In the genomic region with DNA sequence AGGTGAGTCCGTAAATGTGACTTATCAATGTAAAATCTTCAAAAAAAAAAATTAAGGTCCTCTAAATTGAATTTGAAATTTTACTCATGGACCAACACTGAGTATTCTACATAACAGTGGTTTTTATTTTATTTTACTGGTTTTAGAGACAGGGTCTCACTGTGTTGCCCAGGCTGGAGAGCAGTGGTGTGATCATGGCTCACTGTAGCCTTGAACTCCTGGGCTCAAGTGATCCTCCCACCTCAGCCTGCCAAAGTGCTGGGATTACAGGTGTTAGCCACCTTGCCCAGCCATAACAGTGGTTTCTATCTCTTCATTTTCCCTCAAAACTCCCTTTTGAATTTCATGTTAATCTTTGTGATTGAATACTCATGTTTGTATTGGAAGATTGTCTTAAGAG, we compare ENCODE assay signal across 9 cellular contexts. TPM values are rescaled to one million over a fixed set of nuclear protein-coding genes. Genes with fewer than 3 reads are reported as not detected.
DNase-seq lines count a peak whose midpoint lies in the region; ATAC-seq and TF ChIP-seq lines count a peak whose summit lies in the region.
"Not testable (repeated sequence)": the region's sequence is repeated elsewhere in the genome, so short reads cannot be mapped to it uniquely, and the experiment has no call there.
"Had no signal": no experiment of that assay in that cellular context is flagged by ENCODE, and none has a peak within 500 bp of the region (broad histone marks: within the 10 kb centered on the region; RNA-seq: fewer than 3 reads in every experiment).

No MANE protein-coding gene starts in this region.

- in situ Hi-C loops in GM23248 (cut with MboI), result not testable (repeated sequence)

- peaks cover 74% of the 10 kb centered on the region for H3K36me3 Mint-ChIP-seq in activated CD8-positive, alpha-beta T cell treated with anti-CD3 and anti-CD28 coated beads, Interleukin-2, amount 10 ng/mL, durations not matched to agents 7 days and 5 days (ENCODE audit: low read depth)
- H3K36me3 Mint-ChIP-seq in activated naive CD8-positive, alpha-beta T cell treated with anti-CD3 and anti-CD28 coated beads, Interleukin-2, amount 10 ng/mL, durations not matched to agents 7 days and 5 days, result peaks cover 42% of the 10 kb centered on the region
- peaks cover 100% of the 10 kb centered on the region for H3K36me3 Mint-ChIP-seq in stimulated activated effector memory CD8-positive, alpha-beta T cell treated with anti-CD3 and anti-CD28 coated beads, Interleukin-12 subunit alpha, Interleukin-12 subunit beta, amount 100 ng/mL, for 72 hours

- not testable (repeated sequence) for H3K4me1 ChIP-seq in GM23248 (ENCODE audit: insufficient read depth); PC-3 (ENCODE audit: insufficient read depth, low read length); esophagus (ENCODE audit: control insufficient read depth in 2 of 2, insufficient read depth in 2 of 2, low read length in 1 of 2); mesodermal cell (ENCODE audit: control insufficient read depth, insufficient read depth, low read length, poor library complexity, severe bottlenecking)

- H3K79me2 ChIP-seq in GM23248 (ENCODE audit: insufficient read depth); PC-3 (ENCODE audit: low read length): not testable (repeated sequence)

- H3K4me2 ChIP-seq in GM23248 (ENCODE audit: unreplicated experiment); PC-3 (ENCODE audit: low read length): not testable (repeated sequence)

- H3K9me3 Mint-ChIP-seq in activated CD8-positive, alpha-beta T cell treated with anti-CD3 and anti-CD28 coated beads, Interleukin-2, amount 10 ng/mL, durations not matched to agents 7 days and 5 days (ENCODE audit: insufficient read depth); activated naive CD8-positive, alpha-beta T cell treated with anti-CD3 and anti-CD28 coated beads, Interleukin-2, amount 10 ng/mL, durations not matched to agents 7 days and 5 days; stimulated activated effector memory CD8-positive, alpha-beta T cell treated with anti-CD3 and anti-CD28 coated beads, Interleukin-12 subunit alpha, Interleukin-12 subunit beta, amount 100 ng/mL, for 72 hours: not testable (repeated sequence)

- not testable (repeated sequence) for H3K9me3 ChIP-seq in GM23248 (ENCODE audit: low read depth); PC-3 (ENCODE audit: low read length); esophagus (ENCODE audit: control insufficient read depth in 2 of 2, insufficient read depth in 1 of 2, low read depth in 1 of 2, low read length in 1 of 2); mesodermal cell (ENCODE audit: control insufficient read depth, low read length)

- H3K27ac Mint-ChIP-seq in activated CD8-positive, alpha-beta T cell treated with anti-CD3 and anti-CD28 coated beads, Interleukin-2, amount 10 ng/mL, durations not matched to agents 7 days and 5 days, result peak overlapping the region; percentile 22
- H3K27ac Mint-ChIP-seq in activated naive CD8-positive, alpha-beta T cell treated with anti-CD3 and anti-CD28 coated beads, Interleukin-2, amount 10 ng/mL, durations not matched to agents 7 days and 5 days, result peak overlapping the region; percentile 5
- H3K27ac Mint-ChIP-seq in stimulated activated effector memory CD8-positive, alpha-beta T cell treated with anti-CD3 and anti-CD28 coated beads, Interleukin-12 subunit alpha, Interleukin-12 subunit beta, amount 100 ng/mL, for 72 hours, result peak overlapping the region; percentile 93

- WGBS in GM23248 (ENCODE audit: low coverage in 1 of 2, low lambda C conversion rate in 2 of 2, missing lambda C conversion rate in 2 of 2), 2 experiments, result 97 to 100% methylated on average over 1 of the region's 1 CpG
- WGBS in esophagus, 2 donors, result 98% methylated on average over 1 of the region's 1 CpG
- no CpG with 5 or more reads among the region's 1 CpG for WGBS in mesodermal cell (ENCODE audit: insufficient coverage in 2 of 2), 2 experiments

- DNase-seq in GM23248; PC-3; activated CD8-positive, alpha-beta T cell treated with anti-CD3 and anti-CD28 coated beads, Interleukin-2, amount 10 ng/mL, durations not matched to agents 7 days and 5 days; activated naive CD8-positive, alpha-beta T cell treated with anti-CD3 and anti-CD28 coated beads, Interleukin-2, amount 10 ng/mL, durations not matched to agents 7 days and 5 days; stimulated activated effector memory CD8-positive, alpha-beta T cell treated with anti-CD3 and anti-CD28 coated beads, Interleukin-12 subunit alpha, Interleukin-12 subunit beta, amount 100 ng/mL, for 72 hours (ENCODE audit: low spot score in 2 of 2): not testable (repeated sequence)

- not testable (repeated sequence) for H3K4me3 ChIP-seq in GM23248; PC-3 (ENCODE audit: low read length); esophagus (ENCODE audit: low read depth in 1 of 2, low read length in 2 of 2); mesodermal cell (ENCODE audit: extremely low read depth, insufficient read depth, low read length, poor library complexity, severe bottlenecking)

- not testable (repeated sequence) for H2AFZ ChIP-seq in GM23248; PC-3 (ENCODE audit: low read length)

- H3K27me3 ChIP-seq in GM23248 (replicated peaks; ENCODE audit: insufficient read depth); PC-3 (ENCODE audit: low read length); esophagus (ENCODE audit: control insufficient read depth in 1 of 2, insufficient read depth in 2 of 2, low read length in 2 of 2): not testable (repeated sequence)

- H4K20me1 ChIP-seq in GM23248 (ENCODE audit: insufficient read depth); PC-3 (ENCODE audit: low read length): not testable (repeated sequence)

- intact Hi-C loops in PC-3 (cut with micrococcal nuclease), result not testable (repeated sequence)

- H3K36me3 ChIP-seq in GM23248 (ENCODE audit: low read depth), result peaks cover 33% of the 10 kb centered on the region; the same call in 1 of the 2 replicates
- peaks cover 77% of the 10 kb centered on the region for H3K36me3 ChIP-seq in PC-3 (ENCODE audit: low read depth, low read length)
- H3K36me3 ChIP-seq in esophagus (ENCODE audit: control insufficient read depth in 2 of 2, insufficient read depth in 2 of 2, low read length in 1 of 2), result peaks cover 17 to 37% of the 10 kb centered on the region in 2 donors
- H3K36me3 ChIP-seq in mesodermal cell (ENCODE audit: control insufficient read depth, insufficient read depth, low read length), result peaks cover 96% of the 10 kb centered on the region

- ATAC-seq in PC-3; activated CD8-positive, alpha-beta T cell treated with anti-CD3 and anti-CD28 coated beads, Interleukin-2, amount 10 ng/mL, durations not matched to agents 7 days and 5 days; activated naive CD8-positive, alpha-beta T cell treated with anti-CD3 and anti-CD28 coated beads, Interleukin-2, amount 10 ng/mL, durations not matched to agents 7 days and 5 days (ENCODE audit: low read depth); stimulated activated effector memory CD8-positive, alpha-beta T cell treated with anti-CD3 and anti-CD28 coated beads, Interleukin-12 subunit alpha, Interleukin-12 subunit beta, amount 100 ng/mL, for 72 hours: not testable (repeated sequence)

- peaks cover 14% of the 10 kb centered on the region for H3K4me1 Mint-ChIP-seq in activated CD8-positive, alpha-beta T cell treated with anti-CD3 and anti-CD28 coated beads, Interleukin-2, amount 10 ng/mL, durations not matched to agents 7 days and 5 days (ENCODE audit: low read depth)
- H3K4me1 Mint-ChIP-seq in activated naive CD8-positive, alpha-beta T cell treated with anti-CD3 and anti-CD28 coated beads, Interleukin-2, amount 10 ng/mL, durations not matched to agents 7 days and 5 days, result peaks cover 11% of the 10 kb centered on the region
- not testable (repeated sequence) for H3K4me1 Mint-ChIP-seq in stimulated activated effector memory CD8-positive, alpha-beta T cell treated with anti-CD3 and anti-CD28 coated beads, Interleukin-12 subunit alpha, Interleukin-12 subunit beta, amount 100 ng/mL, for 72 hours

- H3K4me3 Mint-ChIP-seq in activated CD8-positive, alpha-beta T cell treated with anti-CD3 and anti-CD28 coated beads, Interleukin-2, amount 10 ng/mL, durations not matched to agents 7 days and 5 days; activated naive CD8-positive, alpha-beta T cell treated with anti-CD3 and anti-CD28 coated beads, Interleukin-2, amount 10 ng/mL, durations not matched to agents 7 days and 5 days; stimulated activated effector memory CD8-positive, alpha-beta T cell treated with anti-CD3 and anti-CD28 coated beads, Interleukin-12 subunit alpha, Interleukin-12 subunit beta, amount 100 ng/mL, for 72 hours: not testable (repeated sequence)

- not testable (repeated sequence) for H3F3A ChIP-seq in GM23248 (ENCODE audit: insufficient read depth); PC-3 (ENCODE audit: low read length, unreplicated experiment)

- CTCF ChIA-PET in PC-3 (lab: Charles Lee), result not testable (repeated sequence)
- CTCF ChIA-PET in activated CD8-positive, alpha-beta T cell treated with anti-CD3 and anti-CD28 coated beads, Interleukin-2, amount 10 ng/mL, durations not matched to agents 7 days and 5 days (lab: Charles Lee), result interaction anchor here (0.8 to 2.8 kb wide), 5 partner anchors 13 to 206 kb away, joined by 3 to 17 read pairs (median 7); a partner anchor contains a TSS

- not testable (repeated sequence) for H3K27me3 Mint-ChIP-seq in activated CD8-positive, alpha-beta T cell treated with anti-CD3 and anti-CD28 coated beads, Interleukin-2, amount 10 ng/mL, durations not matched to agents 7 days and 5 days (ENCODE audit: low read depth); activated naive CD8-positive, alpha-beta T cell treated with anti-CD3 and anti-CD28 coated beads, Interleukin-2, amount 10 ng/mL, durations not matched to agents 7 days and 5 days

- POLR2A ChIA-PET in PC-3 (lab: Charles Lee; ENCODE audit: unreplicated experiment); activated CD8-positive, alpha-beta T cell treated with anti-CD3 and anti-CD28 coated beads, Interleukin-2, amount 10 ng/mL, durations not matched to agents 7 days and 5 days (lab: Charles Lee): not testable (repeated sequence)
- POLR2A ChIA-PET in activated naive CD8-positive, alpha-beta T cell treated with anti-CD3 and anti-CD28 coated beads, Interleukin-2, amount 10 ng/mL, durations not matched to agents 7 days and 5 days (lab: Charles Lee), result interaction anchor here (0.9 kb wide), 1 partner anchor 16 kb away, joined by 8 read pairs; a partner anchor contains a TSS

- BruUV-seq in PC-3 (replicated peaks; lab: Mats Ljungman, UMichigan), result not testable (repeated sequence)

- not testable (repeated sequence) for H3K9me2 ChIP-seq in GM23248 (ENCODE audit: insufficient read depth); PC-3 (replicated peaks; ENCODE audit: low read length)

- H3K27ac ChIP-seq in 22Rv1, result peak overlapping the region; percentile 14; the same call in 1 of the 2 replicates
- H3K27ac ChIP-seq in GM23248, result peak overlapping the region; percentile 72
- H3K27ac ChIP-seq in PC-3 (ENCODE audit: low read length), result peak overlapping the region; percentile 52
- H3K27ac ChIP-seq in esophagus (ENCODE audit: low read depth in 2 of 2, low read length in 1 of 2), result peak overlapping the region; percentile 27 to 77
- peak overlapping the region; percentile 70 for H3K27ac ChIP-seq in mesodermal cell (ENCODE audit: low read depth, low read length, severe bottlenecking)

- peak overlapping the region; percentile 49 for H3K9ac ChIP-seq in GM23248
- peak overlapping the region; percentile 28 for H3K9ac ChIP-seq in PC-3 (ENCODE audit: low read length)

- not testable (repeated sequence) for TF ChIP-seq CTCF in 22Rv1 (IDR thresholded peaks at IDR 0.05); PC-3 (conservative IDR thresholded peaks at IDR 0.05; ENCODE audit: low read depth, low read length)

RNA-seq across cellular contexts. Expression of a gene that starts 14.3 kb away (rescaled TPM):
- total RNA-seq in GM23248 (2014; rRNA removed; shearing (Covaris generic)), result 12.6 and 25.4 TPM in 2 replicates
- polyA plus RNA-seq in GM23248 (2016; fragmentation: Nextera tagmentation; extraction: Ambion mirVana) (34.1 and 34.3 TPM in 2 replicates), esophagus (10 to 100 TPM; 15.3 to 17.8 TPM)
- 16.3 and 19.5 TPM in 2 replicates for total RNA-seq in PC-3 (2014; rRNA removed)
- 10 to 100 TPM; 18.3 to 21.9 TPM for total RNA-seq in activated CD8-positive, alpha-beta T cell treated with anti-CD3 and anti-CD28 coated beads, Interleukin-2, amount 10 ng/mL, durations not matched to agents 7 days and 5 days
- 10 to 100 TPM; 10.0 to 11.5 TPM for total RNA-seq in activated naive CD8-positive, alpha-beta T cell treated with anti-CD3 and anti-CD28 coated beads, Interleukin-2, amount 10 ng/mL, durations not matched to agents 7 days and 5 days
- 14.5 TPM for polyA plus RNA-seq in mesodermal cell (2013, experiment 1 of 2)
- polyA plus RNA-seq in mesodermal cell (2013, experiment 2 of 2), result 12.6 TPM

RNA-seq across cellular contexts. Expression of a gene that starts 17.1 kb away (rescaled TPM):
- total RNA-seq in GM23248 (2014; rRNA removed; shearing (Covaris generic)), result 51.7 and 59.1 TPM in 2 replicates
- 61.4 and 64.4 TPM in 2 replicates for polyA plus RNA-seq in GM23248 (2016; fragmentation: Nextera tagmentation; extraction: Ambion mirVana)
- total RNA-seq in PC-3 (2014; rRNA removed), result 150 and 162 TPM in 2 replicates
- total RNA-seq in activated CD8-positive, alpha-beta T cell treated with anti-CD3 and anti-CD28 coated beads, Interleukin-2, amount 10 ng/mL, durations not matched to agents 7 days and 5 days, result 10 to 100 TPM; 88.3 to 91.8 TPM
- 10 to 100 TPM; 67.1 to 67.3 TPM for total RNA-seq in activated naive CD8-positive, alpha-beta T cell treated with anti-CD3 and anti-CD28 coated beads, Interleukin-2, amount 10 ng/mL, durations not matched to agents 7 days and 5 days
- polyA plus RNA-seq in esophagus, result 100 to 1,000 TPM; 189 to 565 TPM
- polyA plus RNA-seq in mesodermal cell (2013, experiment 1 of 2), result 250 TPM
- polyA plus RNA-seq in mesodermal cell (2013, experiment 2 of 2), result 230 TPM

RNA-seq across cellular contexts. Expression of a gene that starts 33.9 kb away (rescaled TPM):
- 0.22 TPM in 1 of 2 replicates, not detected in the other for total RNA-seq in GM23248 (2014; rRNA removed; shearing (Covaris generic))
- polyA plus RNA-seq in GM23248 (2016; fragmentation: Nextera tagmentation; extraction: Ambion mirVana) (0.33 TPM in 1 of 2 replicates, not detected in the other), esophagus (under 1 TPM; 0.18 to 0.20 TPM)
- total RNA-seq in PC-3 (2014; rRNA removed), result 1.2 TPM in 1 of 2 replicates, not detected in the other
- total RNA-seq in activated CD8-positive, alpha-beta T cell treated with anti-CD3 and anti-CD28 coated beads, Interleukin-2, amount 10 ng/mL, durations not matched to agents 7 days and 5 days, result under 1 TPM in 1 of 2 experiments, not detected in 1; 0.95 TPM
- total RNA-seq in activated naive CD8-positive, alpha-beta T cell treated with anti-CD3 and anti-CD28 coated beads, Interleukin-2, amount 10 ng/mL, durations not matched to agents 7 days and 5 days, result under 1 TPM; 0.31 to 0.39 TPM
- polyA plus RNA-seq in mesodermal cell (2013, experiment 1 of 2), result 0.41 TPM
- 0.56 TPM for polyA plus RNA-seq in mesodermal cell (2013, experiment 2 of 2)
- total RNA-seq: MCF 10A had no signal

RNA-seq across cellular contexts. Expression of a gene that starts 56.4 kb away (rescaled TPM):
- total RNA-seq in GM23248 (2014; rRNA removed; shearing (Covaris generic)), result 27.9 and 35.0 TPM in 2 replicates
- polyA plus RNA-seq in GM23248 (2016; fragmentation: Nextera tagmentation; extraction: Ambion mirVana) (50.3 and 52.5 TPM in 2 replicates), esophagus (10 to 100 TPM; 11.2 to 20.0 TPM)
- 46.7 and 52.0 TPM in 2 replicates for total RNA-seq in PC-3 (2014; rRNA removed)
- total RNA-seq in activated CD8-positive, alpha-beta T cell treated with anti-CD3 and anti-CD28 coated beads, Interleukin-2, amount 10 ng/mL, durations not matched to agents 7 days and 5 days, result 10 to 100 TPM; 38.7 to 39.5 TPM
- total RNA-seq in activated naive CD8-positive, alpha-beta T cell treated with anti-CD3 and anti-CD28 coated beads, Interleukin-2, amount 10 ng/mL, durations not matched to agents 7 days and 5 days, result 10 to 100 TPM; 31.9 to 33.2 TPM
- 33.5 TPM for polyA plus RNA-seq in mesodermal cell (2013, experiment 1 of 2)
- polyA plus RNA-seq in mesodermal cell (2013, experiment 2 of 2), result 28.4 TPM

RNA-seq across cellular contexts. Expression of a gene that starts 58.8 kb away (rescaled TPM):
- total RNA-seq in GM23248 (2014; rRNA removed; shearing (Covaris generic)), result 13.9 and 16.9 TPM in 2 replicates
- polyA plus RNA-seq in GM23248 (2016; fragmentation: Nextera tagmentation; extraction: Ambion mirVana) (20.1 and 22.4 TPM in 2 replicates), esophagus (10 to 100 TPM; 15.4 to 15.7 TPM)
- total RNA-seq in PC-3 (2014; rRNA removed), result 24.9 and 32.1 TPM in 2 replicates
- 10 to 100 TPM; 17.7 to 19.1 TPM for total RNA-seq in activated CD8-positive, alpha-beta T cell treated with anti-CD3 and anti-CD28 coated beads, Interleukin-2, amount 10 ng/mL, durations not matched to agents 7 days and 5 days
- total RNA-seq in activated naive CD8-positive, alpha-beta T cell treated with anti-CD3 and anti-CD28 coated beads, Interleukin-2, amount 10 ng/mL, durations not matched to agents 7 days and 5 days, result 10 to 100 TPM; 21.6 to 25.2 TPM
- polyA plus RNA-seq in mesodermal cell (2013, experiment 1 of 2), result 24.7 TPM
- polyA plus RNA-seq in mesodermal cell (2013, experiment 2 of 2), result 20.1 TPM

Comparison
In these comparisons a context has a peak if more than half of its experiments do, and no peak if none do; other contexts are left out.
1. H3K27ac ChIP-seq: peak in every context shown above with its lines; median percentile 72 in GM23248; 70 in mesodermal cell; 52 in PC-3; 52 in esophagus; 14 in 22Rv1.
2. H3K27ac Mint-ChIP-seq: peak in every context shown above with its lines; median percentile 93 in stimulated activated effector memory CD8-positive, alpha-beta T cell treated with anti-CD3 and anti-CD28 coated beads, Interleukin-12 subunit alpha, Interleukin-12 subunit beta, amount 100 ng/mL, for 72 hours; 22 in activated CD8-positive, alpha-beta T cell treated with anti-CD3 and anti-CD28 coated beads, Interleukin-2, amount 10 ng/mL, durations not matched to agents 7 days and 5 days; 5 in activated naive CD8-positive, alpha-beta T cell treated with anti-CD3 and anti-CD28 coated beads, Interleukin-2, amount 10 ng/mL, durations not matched to agents 7 days and 5 days.